Comparison of ENCODE assay signal across 7 cellular contexts in genomic region chr14:59415836-59416620, GRCh38.
"Had no signal": no experiment of that assay in that cellular context is flagged by ENCODE, and none has a peak within 500 bp of the region (broad histone marks: within the 10 kb centered on the region; RNA-seq: fewer than 3 reads in every experiment).

No MANE protein-coding gene starts in this region.

- H3K4me2 ChIP-seq: GM23338 had no signal

- H3K4me3 ChIP-seq: GM23338, K562 had no signal

- H2AFZ ChIP-seq: GM23338 had no signal

- FAIRE-seq: H1, H54, K562 had no signal

- DNase-seq: H9, HCEC 1CT, IMR-90 had no signal

- ATAC-seq: GM23338, K562 had no signal
